In genomic region chr10:84348431-84348830, GRCh38 we compare ENCODE assay signal across 13 cellular contexts. TPM values are rescaled to one million over a fixed set of nuclear protein-coding genes. Genes with fewer than 3 reads are reported as not detected.
DNase-seq lines count a peak whose midpoint lies in the region; ATAC-seq, FAIRE-seq and TF ChIP-seq lines count a peak whose summit lies in the region.
"Had no signal": no experiment of that assay in that cellular context is flagged by ENCODE, and none has a peak within 500 bp of the region (broad histone marks: within the 10 kb centered on the region; RNA-seq: fewer than 3 reads in every experiment).

No MANE protein-coding gene starts in this region.

- no peak overlapping the region for H3K4me3 ChIP-seq in foreskin fibroblast (ENCODE audit: low read depth in 1 of 2, low read length in 2 of 2)
- H3K4me3 ChIP-seq: K562 had no signal

- intact Hi-C loops in Right ventricle myocardium superior (cut with DNase I) = no loop called here
- intact Hi-C loops in cardiac septum (cut with DNase I) = no loop called here

- H3K27me3 Mint-ChIP-seq in glutamatergic neuron (ENCODE audit: unreplicated experiment) = no peaks in the 10 kb centered on the region

- ATAC-seq in Right ventricle myocardium superior (ENCODE audit: poor library complexity) (peak; percentile 28), GM21390 (IDR thresholded peaks at IDR 0.05; ENCODE audit: unreplicated experiment) (no peak)
- ATAC-seq: K562 had no signal

- DNase-seq in Right ventricle myocardium superior (no peak), cardiac septum (ENCODE audit: low spot score) (no peak), amniotic epithelial cell (ENCODE audit: low read depth) (peak; percentile 56), foreskin fibroblast (peak; percentile 45 to 64), urothelium cell line (ENCODE audit: low spot score) (peak; percentile 28), glutamatergic neuron (no peak), T-helper 2 cell (no peak)
- DNase-seq: DMS79 treated with DMSO at 0.1 percent for 48 hours; NCI-H2029 treated with DMSO at 0.1 percent for 48 hours; stimulated activated CD4-positive, alpha-beta T cell treated with anti-CD3 and anti-CD28 coated beads, Interleukin-1b, Interleukin-23, amount 100 ng/mL, for 48 hours had no signal

- TF ChIP-seq CTCF in foreskin fibroblast (IDR thresholded peaks at IDR 0.05; ENCODE audit: low read depth, low read length) = no peak
- TF ChIP-seq CTCF in glutamatergic neuron (IDR thresholded peaks at IDR 0.05; ENCODE audit: partially characterized antibody, unreplicated experiment) = no peak

- no peak overlapping the region for H3K4me3 Mint-ChIP-seq in glutamatergic neuron (ENCODE audit: unreplicated experiment)

- no peak for FAIRE-seq in urothelium cell line (lab: Jason Lieb, UNC)
- FAIRE-seq: endometrium, K562 had no signal

- peaks cover 17% of the 10 kb centered on the region for H3K4me1 Mint-ChIP-seq in glutamatergic neuron (ENCODE audit: low read depth, unreplicated experiment)

- peaks cover 5% of the 10 kb centered on the region for H3K36me3 Mint-ChIP-seq in glutamatergic neuron (ENCODE audit: unreplicated experiment)

- peaks cover 10% of the 10 kb centered on the region for H3K9me3 Mint-ChIP-seq in glutamatergic neuron (ENCODE audit: unreplicated experiment)

- H3K27ac Mint-ChIP-seq in glutamatergic neuron (ENCODE audit: unreplicated experiment) = no peak overlapping the region

RNA-seq across cellular contexts. Expression of gene CCSER2, which starts 20.0 kb away (rescaled TPM):
- 165 TPM for total RNA-seq in Right ventricle myocardium superior
- 193 TPM for total RNA-seq in cardiac septum
- total RNA-seq in glutamatergic neuron (ENCODE audit: unreplicated experiment) = 168 TPM

Comparison
In these comparisons a context has a peak if more than half of its experiments do, and no peak if none do; other contexts are left out.
1. DNase-seq: peak in amniotic epithelial cell (single experiment), foreskin fibroblast (2 of 2) and urothelium cell line (single experiment); none in Right ventricle myocardium superior (single experiment), cardiac septum (single experiment), glutamatergic neuron (single experiment) and T-helper 2 cell (0 of 5).